Comparison of ENCODE assay signal across 15 cellular contexts in the genomic region with DNA sequence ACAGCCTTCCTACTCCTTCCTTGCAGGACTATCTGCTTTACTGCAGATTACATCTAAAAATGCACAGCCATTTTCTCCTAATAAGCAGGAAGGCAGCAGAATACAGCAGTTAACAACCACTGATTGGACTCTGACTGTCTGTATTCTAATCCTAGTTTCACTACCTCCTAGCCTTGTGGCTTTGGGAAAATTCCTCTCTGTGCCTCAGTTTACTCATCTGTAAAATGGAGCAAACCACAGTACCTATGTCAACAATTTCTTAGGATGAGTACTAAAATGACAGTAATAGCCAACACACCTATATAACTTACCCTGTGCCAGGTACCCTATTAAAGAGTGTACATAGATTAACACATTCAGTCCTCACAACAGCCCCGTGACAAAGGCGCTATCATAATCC.
DNase-seq lines count a peak whose midpoint lies in the region; ATAC-seq lines count a peak whose summit lies in the region.
"Had no signal": no experiment of that assay in that cellular context is flagged by ENCODE, and none has a peak within 500 bp of the region (broad histone marks: within the 10 kb centered on the region; RNA-seq: fewer than 3 reads in every experiment).

No MANE protein-coding gene starts in this region.

- no peak for DNase-seq in activated CD4-positive, alpha-beta T cell treated with anti-CD3 and anti-CD28 coated beads for 36 hours
- no peak for DNase-seq in activated CD4-positive, alpha-beta T cell treated with anti-CD3 and anti-CD28 coated beads for 1 hour
- DNase-seq in activated naive CD4-positive, alpha-beta T cell treated with anti-CD3 and anti-CD28 coated beads for 36 hours = no peak
- DNase-seq in activated naive CD4-positive, alpha-beta T cell (lab: John Stamatoyannopoulos, UW) = no peak
- DNase-seq in T-helper 17 cell (no peak), trophoblast cell (no peak), SHP77 treated with DMSO at 0.1 percent for 48 hours (lab: John Stamatoyannopoulos, UW) (no peak), DMS114 treated with DMSO at 0.1 percent for 48 hours (lab: John Stamatoyannopoulos, UW; ENCODE audit: unreplicated experiment) (no peak)
- DNase-seq: CD8-positive, alpha-beta T cell; COR-L47; DND-41; GDM1 had no signal

- H3K4ac ChIP-seq in trophoblast cell (ENCODE audit: low read depth, low read length) = peak overlapping the region; percentile 50

- POLR2A ChIA-PET in activated CD4-positive, alpha-beta T cell treated with anti-CD3 and anti-CD28 coated beads for 36 hours (lab: Charles Lee) = interaction anchor here (1.2 kb wide), 1 partner anchor 23 kb away, joined by 3 read pairs; no protein-coding TSS in a partner anchor

- H3K9ac ChIP-seq in trophoblast cell (ENCODE audit: low read length) = no peak overlapping the region

- peaks cover 9% of the 10 kb centered on the region for H3K36me3 Mint-ChIP-seq in activated CD4-positive, alpha-beta T cell treated with anti-CD3 and anti-CD28 coated beads for 36 hours (ENCODE audit: low read depth)
- H3K36me3 Mint-ChIP-seq in activated naive CD4-positive, alpha-beta T cell treated with anti-CD3 and anti-CD28 coated beads for 36 hours (ENCODE audit: low read depth) = peaks cover 4% of the 10 kb centered on the region
- peaks cover 2% of the 10 kb centered on the region for H3K36me3 Mint-ChIP-seq in T-helper 17 cell (ENCODE audit: low read depth)
- H3K36me3 Mint-ChIP-seq: CD8-positive, alpha-beta T cell had no signal

- no peak overlapping the region for H3K23ac ChIP-seq in trophoblast cell (ENCODE audit: low read length)

- no peak overlapping the region for H3K27ac ChIP-seq in trophoblast cell (ENCODE audit: low read depth, low read length)
- H3K27ac ChIP-seq: 22Rv1 had no signal

- H3K4me2 ChIP-seq in trophoblast cell (ENCODE audit: low read length) = no peak overlapping the region

- H2AK5ac ChIP-seq in trophoblast cell (ENCODE audit: low read length) = no peak overlapping the region

- H3K4me1 Mint-ChIP-seq in activated CD4-positive, alpha-beta T cell treated with anti-CD3 and anti-CD28 coated beads for 36 hours = peaks cover 89% of the 10 kb centered on the region
- H3K4me1 Mint-ChIP-seq in activated naive CD4-positive, alpha-beta T cell treated with anti-CD3 and anti-CD28 coated beads for 36 hours (ENCODE audit: low read depth) = peaks cover 90% of the 10 kb centered on the region
- peaks cover 65% of the 10 kb centered on the region for H3K4me1 Mint-ChIP-seq in T-helper 17 cell

- intact Hi-C loops in activated CD4-positive, alpha-beta T cell treated with anti-CD3 and anti-CD28 coated beads for 36 hours (cut with DNase I, micrococcal nuclease) = loop anchor here in 1 of 2 experiments (10.0 kb wide), 1 partner anchor 874 kb away; no protein-coding TSS in a partner anchor
- intact Hi-C loops in activated naive CD4-positive, alpha-beta T cell treated with anti-CD3 and anti-CD28 coated beads for 36 hours (cut with micrococcal nuclease) = loop anchor here (10.0 kb wide), 4 partner anchors 476 to 1664 kb away; a partner anchor contains a TSS

- no peaks in the 10 kb centered on the region for H3K9me3 ChIP-seq in T-helper 17 cell (ENCODE audit: control insufficient read depth, low read length, poor library complexity, severe bottlenecking)
- no peaks in the 10 kb centered on the region for H3K9me3 ChIP-seq in trophoblast cell (ENCODE audit: insufficient read depth, low read depth, low read length)
- H3K9me3 ChIP-seq: HAP-1 had no signal

- H2BK120ac ChIP-seq in trophoblast cell (ENCODE audit: insufficient read depth, low read length, poor library complexity) = no peak overlapping the region

- H3K27me3 ChIP-seq in trophoblast cell (ENCODE audit: insufficient read depth, low read length) = no peaks in the 10 kb centered on the region

- H3K27me3 Mint-ChIP-seq in activated CD4-positive, alpha-beta T cell treated with anti-CD3 and anti-CD28 coated beads for 36 hours = no peaks in the 10 kb centered on the region
- H3K27me3 Mint-ChIP-seq in activated naive CD4-positive, alpha-beta T cell treated with anti-CD3 and anti-CD28 coated beads for 36 hours (ENCODE audit: low read depth) = no peaks in the 10 kb centered on the region
- no peaks in the 10 kb centered on the region for H3K27me3 Mint-ChIP-seq in T-helper 17 cell

- H3K36me3 ChIP-seq in trophoblast cell (ENCODE audit: control insufficient read depth in 1 of 2, insufficient read depth in 2 of 2, low read length in 2 of 2) = no peaks in the 10 kb centered on the region
- H3K36me3 ChIP-seq: HAP-1 had no signal

- no peak overlapping the region for H3K14ac ChIP-seq in trophoblast cell (ENCODE audit: low read length)

- peaks cover 19% of the 10 kb centered on the region for H3K79me1 ChIP-seq in trophoblast cell (ENCODE audit: low read length)

- peak overlapping the region; percentile 1 for H4K91ac ChIP-seq in trophoblast cell (ENCODE audit: low read depth, low read length)

- H3K4me3 ChIP-seq in trophoblast cell (ENCODE audit: low read depth, low read length) = no peak overlapping the region
- H3K4me3 ChIP-seq: HAP-1 had no signal

- H2BK5ac ChIP-seq in trophoblast cell (ENCODE audit: low read depth, low read length, poor library complexity) = no peak overlapping the region

- no CpG with 5 or more reads among the region's 2 CpGs for WGBS in trophoblast cell (ENCODE audit: extremely low coverage, insufficient coverage, insufficient read length)

- CTCF ChIA-PET in activated CD4-positive, alpha-beta T cell treated with anti-CD3 and anti-CD28 coated beads for 36 hours (lab: Charles Lee) = interaction anchor here (0.6 to 2.7 kb wide), 5 partner anchors 8 to 570 kb away, joined by 3 to 7 read pairs (median 3); a partner anchor contains a TSS
- CTCF ChIA-PET in activated naive CD4-positive, alpha-beta T cell treated with anti-CD3 and anti-CD28 coated beads for 36 hours (lab: Charles Lee) = interaction anchor here (0.9 to 1.8 kb wide), 4 partner anchors 8 to 88 kb away, joined by 4 to 7 read pairs (median 5); no protein-coding TSS in a partner anchor

- no peak overlapping the region for H3K18ac ChIP-seq in trophoblast cell (ENCODE audit: low read length)

- no peak overlapping the region for H4K12ac ChIP-seq in trophoblast cell (ENCODE audit: low read depth, low read length)

- no peak overlapping the region for H4K8ac ChIP-seq in trophoblast cell (ENCODE audit: low read depth, low read length)

- no peak overlapping the region for H3K4me3 Mint-ChIP-seq in activated CD4-positive, alpha-beta T cell treated with anti-CD3 and anti-CD28 coated beads for 36 hours
- H3K4me3 Mint-ChIP-seq in activated naive CD4-positive, alpha-beta T cell treated with anti-CD3 and anti-CD28 coated beads for 36 hours = no peak overlapping the region
- no peak overlapping the region for H3K4me3 Mint-ChIP-seq in T-helper 17 cell
- H3K4me3 Mint-ChIP-seq: CD14-positive monocyte; CD8-positive, alpha-beta T cell had no signal

- H2BK12ac ChIP-seq in trophoblast cell (ENCODE audit: low read length) = peak overlapping the region; percentile 91

- H3K79me2 ChIP-seq in trophoblast cell (ENCODE audit: control insufficient read depth, insufficient read depth, low read length, poor library complexity) = peaks cover 6% of the 10 kb centered on the region

- no peak for ATAC-seq in activated CD4-positive, alpha-beta T cell treated with anti-CD3 and anti-CD28 coated beads for 36 hours
- ATAC-seq in T-helper 17 cell = no peak
- ATAC-seq: CD8-positive, alpha-beta T cell had no signal

- peaks cover 12 to 30% of the 10 kb centered on the region in 2 experiments for H3K4me1 ChIP-seq in trophoblast cell (ENCODE audit: control insufficient read depth in 1 of 2, insufficient read depth in 2 of 2, low read length in 2 of 2)
- H3K4me1 ChIP-seq: HAP-1 had no signal

- no peak overlapping the region for H2AFZ ChIP-seq in trophoblast cell (ENCODE audit: insufficient read depth, low read length, poor library complexity)

- H3K9me3 Mint-ChIP-seq in activated CD4-positive, alpha-beta T cell treated with anti-CD3 and anti-CD28 coated beads for 36 hours (ENCODE audit: low read depth) = no peaks in the 10 kb centered on the region
- no peaks in the 10 kb centered on the region for H3K9me3 Mint-ChIP-seq in activated naive CD4-positive, alpha-beta T cell treated with anti-CD3 and anti-CD28 coated beads for 36 hours
- H3K9me3 Mint-ChIP-seq: CD14-positive monocyte; CD8-positive, alpha-beta T cell had no signal

- peak overlapping the region; percentile 91 for H3K27ac Mint-ChIP-seq in activated CD4-positive, alpha-beta T cell treated with anti-CD3 and anti-CD28 coated beads for 36 hours
- H3K27ac Mint-ChIP-seq in activated naive CD4-positive, alpha-beta T cell treated with anti-CD3 and anti-CD28 coated beads for 36 hours = peak overlapping the region; percentile 95
- peak overlapping the region; percentile 84 for H3K27ac Mint-ChIP-seq in T-helper 17 cell
- H3K27ac Mint-ChIP-seq: CD8-positive, alpha-beta T cell had no signal
